ENCODE assay signal across 8 cellular contexts in the genomic region with DNA sequence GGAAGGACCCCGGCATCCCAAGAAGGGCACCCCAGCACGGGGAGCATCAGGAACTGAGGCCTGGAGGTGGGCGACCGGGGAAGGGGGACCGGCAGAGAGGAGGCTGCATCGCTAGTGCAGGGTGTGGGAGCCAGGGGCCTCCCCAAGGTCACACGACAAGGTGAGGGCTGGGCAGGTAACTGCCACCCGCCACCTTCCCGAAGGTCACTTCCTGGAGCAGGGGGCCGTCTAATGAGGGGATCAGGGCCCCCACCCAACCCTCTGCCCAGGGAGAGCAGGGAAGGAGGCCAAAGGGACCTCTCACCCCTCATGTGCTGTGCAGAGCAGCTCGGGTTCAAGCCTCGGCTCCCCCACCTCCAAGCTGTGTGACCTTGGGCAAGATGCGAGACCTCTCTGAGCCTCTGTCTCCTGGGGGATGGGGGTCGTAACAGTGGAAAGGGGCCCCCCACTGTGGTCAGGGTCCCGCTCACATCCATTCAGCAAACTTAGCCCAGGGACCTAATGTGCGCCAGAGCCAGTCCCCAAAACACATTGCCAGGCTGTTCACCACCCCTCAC. TPM values are rescaled to one million over a fixed set of nuclear protein-coding genes. Genes with fewer than 3 reads are reported as not detected.
DNase-seq lines count a peak whose midpoint lies in the region; ATAC-seq and TF ChIP-seq lines count a peak whose summit lies in the region.

No MANE protein-coding gene starts in this region.

- no peaks in the 10 kb centered on the region for H3K9me3 Mint-ChIP-seq in Calu3 (ENCODE audit: low read depth, unreplicated experiment)

- H4K20me1 ChIP-seq in fibroblast of lung (ENCODE audit: control insufficient read depth, extremely low read depth, insufficient read depth, low read length) = no peaks in the 10 kb centered on the region

- TF ChIP-seq EP300 in sigmoid colon (IDR thresholded peaks at IDR 0.05) = no peak

- H3K36me3 ChIP-seq in fibroblast of lung (ENCODE audit: control insufficient read depth, insufficient read depth, low read length) (peaks cover 9% of the 10 kb centered on the region), sigmoid colon (peaks cover 0 to 6% (median 3%) of the 10 kb centered on the region in 4 donors)

- intact Hi-C loops in Calu3 (cut with micrococcal nuclease; ENCODE audit: unreplicated experiment) (no loop called here), sigmoid colon (cut with DNase I) (no loop called here)

- peak overlapping the region; percentile 20 for H3K9ac ChIP-seq in fibroblast of lung (ENCODE audit: insufficient read depth, low read length)

- no peak for ATAC-seq in HG03342 (IDR thresholded peaks at IDR 0.05; ENCODE audit: unreplicated experiment)
- no peak for ATAC-seq in GM21723 (IDR thresholded peaks at IDR 0.05; ENCODE audit: unreplicated experiment)

- no peak for TF ChIP-seq POLR2A in sigmoid colon (IDR thresholded peaks at IDR 0.05)

- no peak for TF ChIP-seq CTCF in Calu3 (IDR thresholded peaks at IDR 0.05; ENCODE audit: unreplicated experiment)
- no peak for TF ChIP-seq CTCF in VCaP (conservative IDR thresholded peaks at IDR 0.05)
- no peak for TF ChIP-seq CTCF in fibroblast of lung (conservative IDR thresholded peaks at IDR 0.05 in 1 of 2, IDR thresholded peaks at IDR 0.05 in 1 of 2; ENCODE audit: low read depth in 1 of 2, low read length in 2 of 2)
- no peak for TF ChIP-seq CTCF in sigmoid colon (IDR thresholded peaks at IDR 0.05)

- H3K4me3 ChIP-seq in fibroblast of lung (replicated peaks in 1 of 4; ENCODE audit: control extremely low read depth in 1 of 4, insufficient read depth in 1 of 4, low read depth in 3 of 4, low read length in 4 of 4) = peak overlapping the region in 1 of 4 experiments; percentile 46
- peak overlapping the region; percentile 22 to 89 (median 64) for H3K4me3 ChIP-seq in sigmoid colon

- CTCF ChIA-PET in Calu3 (lab: Charles Lee) = no interaction called here

- H2AFZ ChIP-seq in fibroblast of lung (ENCODE audit: low read length) = no peak overlapping the region

- H3K4me2 ChIP-seq in fibroblast of lung (ENCODE audit: extremely low read depth, insufficient read depth, low read length) = peak overlapping the region; percentile 59

- no TSS peak for BruUV-seq in Calu3 (replicated peaks; lab: Mats Ljungman, UMichigan)

- 14 to 64% methylated on average over 16 of the region's 16 CpGs for WGBS in sigmoid colon, 2 donors

- H3K4me3 Mint-ChIP-seq in Calu3 (ENCODE audit: low read depth, unreplicated experiment) = peak overlapping the region; percentile 82

- H3K27ac ChIP-seq in VCaP (peak overlapping the region; percentile 90), fibroblast of lung (ENCODE audit: insufficient read depth, low read length) (peak overlapping the region; percentile 93), sigmoid colon (peak overlapping the region; percentile 97 to 100 (median 98))

- peaks cover 93% of the 10 kb centered on the region for H3K79me2 ChIP-seq in fibroblast of lung (ENCODE audit: control insufficient read depth, insufficient read depth, low read length)

- H3K4me1 ChIP-seq in fibroblast of lung (ENCODE audit: control insufficient read depth, extremely low read depth, insufficient read depth, low read length) (peaks cover 52% of the 10 kb centered on the region), sigmoid colon (peaks cover 0 to 75% (median 69%) of the 10 kb centered on the region in 4 donors)

- H3K36me3 Mint-ChIP-seq in Calu3 (ENCODE audit: insufficient read depth, unreplicated experiment) = peaks cover 84% of the 10 kb centered on the region

- peaks cover 8% of the 10 kb centered on the region for H3K4me1 Mint-ChIP-seq in Calu3 (ENCODE audit: low read depth, unreplicated experiment)

- DNase-seq in Calu3 (no peak), fibroblast of lung (ENCODE audit: low read depth in 2 of 2) (no peak), sigmoid colon (peak; percentile 71), GM19238 (ENCODE audit: insufficient read length, low spot score) (no peak), amygdala (lab: John Stamatoyannopoulos, UW) (no peak)

- H3K27me3 ChIP-seq in fibroblast of lung (ENCODE audit: control insufficient read depth, insufficient read depth, low read length) (no peaks in the 10 kb centered on the region), sigmoid colon (no peaks in the 10 kb centered on the region)

- no peaks in the 10 kb centered on the region for H3K27me3 Mint-ChIP-seq in Calu3 (ENCODE audit: unreplicated experiment)

- no peaks in the 10 kb centered on the region for H3K9me3 ChIP-seq in fibroblast of lung (ENCODE audit: control insufficient read depth, insufficient read depth, low read depth, low read length)
- H3K9me3 ChIP-seq in sigmoid colon = no peaks in the 10 kb centered on the region

- H3K27ac Mint-ChIP-seq in Calu3 (ENCODE audit: unreplicated experiment) = peak overlapping the region; percentile 80

RNA-seq across cellular contexts. Expression of gene ZBTB7A, which starts 6.0 kb away (rescaled TPM):
- total RNA-seq in Calu3 (2022) = 38.0 and 44.7 TPM in 2 replicates
- 11.8 and 17.7 TPM in 2 replicates for total RNA-seq in fibroblast of lung
- 4.7 and 4.9 TPM in 2 replicates for polyA plus RNA-seq in fibroblast of lung
- 19.0 and 19.4 TPM in 2 replicates for polyA plus RNA-seq in fibroblast of lung (2012)
- polyA minus RNA-seq in fibroblast of lung (ENCODE audit: low replicate concordance) = 8.2 and 10.5 TPM in 2 replicates
- total RNA-seq in sigmoid colon = 10 to 100 TPM; 35.4 to 53.2 (median 44.8) TPM
- 10 to 100 TPM; 22.8 to 39.1 (median 23.8) TPM for polyA plus RNA-seq in sigmoid colon

RNA-seq across cellular contexts. Expression of gene PIAS4, which starts 53.2 kb away (rescaled TPM):
- total RNA-seq in Calu3 (2022) (29.3 and 35.7 TPM in 2 replicates), fibroblast of lung (12.1 and 14.9 TPM in 2 replicates), sigmoid colon (10 to 100 TPM; 16.5 to 29.9 (median 19.3) TPM)
- polyA plus RNA-seq in fibroblast of lung (6.6 and 7.3 TPM in 2 replicates), sigmoid colon (10 to 100 TPM in 2 of 3 donors, 1 to 10 TPM in 1; 7.2 to 21.8 (median 15.0) TPM)
- polyA plus RNA-seq in fibroblast of lung (2012) = 13.9 and 16.1 TPM in 2 replicates
- 27.9 and 34.3 TPM in 2 replicates for polyA minus RNA-seq in fibroblast of lung (ENCODE audit: low replicate concordance)
